Comparison of ENCODE assay signal across 27 cellular contexts in the genomic region with DNA sequence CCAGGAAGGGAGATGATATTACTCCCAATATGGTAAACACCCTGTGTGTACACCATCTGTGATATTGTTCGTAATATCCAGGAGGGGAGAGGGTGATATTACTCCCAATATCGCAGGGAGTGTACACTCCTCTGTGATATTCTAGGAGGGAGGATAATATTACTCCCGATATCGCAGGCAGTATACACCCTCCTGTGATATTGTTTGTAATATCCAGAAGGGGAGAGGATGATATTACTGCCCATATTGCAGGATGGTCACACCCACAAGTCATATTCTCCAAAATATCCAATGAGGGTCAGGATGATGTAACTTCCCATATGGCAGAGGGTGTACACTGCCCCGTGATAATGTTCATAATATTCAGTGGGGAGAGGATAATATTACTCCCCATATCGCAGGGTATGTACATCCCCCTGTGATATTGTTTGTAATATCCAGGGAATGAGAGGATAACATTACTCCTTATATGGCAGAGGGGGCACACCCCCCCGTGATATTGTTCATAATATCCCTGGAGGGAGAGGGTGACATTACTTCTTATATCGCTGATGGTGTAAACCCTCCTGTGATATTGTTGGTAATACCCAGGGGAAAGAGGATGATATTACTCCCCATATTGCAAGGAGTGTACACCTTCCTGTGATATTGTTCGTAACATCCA. TPM values are rescaled to one million over a fixed set of nuclear protein-coding genes. Genes with fewer than 3 reads are reported as not detected.
A peak's percentile ranks its signal among the peaks of the same experiment; 100 is the strongest.
DNase-seq lines count a peak whose midpoint lies in the region; ATAC-seq, FAIRE-seq and TF ChIP-seq lines count a peak whose summit lies in the region.
"Had no signal": no experiment of that assay in that cellular context is flagged by ENCODE, and none has a peak within 500 bp of the region (broad histone marks: within the 10 kb centered on the region; RNA-seq: fewer than 3 reads in every experiment).

No MANE protein-coding gene starts in this region.

- TF ChIP-seq CTCF in A549 (IDR thresholded peaks at IDR 0.05): no peak

- H2AK5ac ChIP-seq in mesenchymal stem cell (ENCODE audit: low read length, severe bottlenecking): no peak overlapping the region

- no peak overlapping the region for H4K8ac ChIP-seq in mesenchymal stem cell (ENCODE audit: low read length)

- H4K91ac ChIP-seq in mesenchymal stem cell (ENCODE audit: low read length): no peak overlapping the region

- no peak overlapping the region for H3K4me3 ChIP-seq in A549
- H3K4me3 ChIP-seq in SK-N-MC: peak overlapping the region; percentile 10; the same call in 1 of the 2 replicates
- no peak overlapping the region for H3K4me3 ChIP-seq in mesenchymal stem cell (ENCODE audit: insufficient read depth in 1 of 2, low read depth in 1 of 2, low read length in 2 of 2)
- H3K4me3 ChIP-seq: BLaER1 treated with 17β-estradiol and CSF1 and Interleukin-3, amounts not matched to agents 10 nM and 100 nM; GM23338 had no signal

- TF ChIP-seq RAD21 in A549 (conservative IDR thresholded peaks at IDR 0.05 in 1 of 2, IDR thresholded peaks at IDR 0.05 in 1 of 2): no peak

- H3K27me3 ChIP-seq in mesenchymal stem cell (ENCODE audit: control insufficient read depth in 1 of 2, insufficient read depth in 1 of 2, low read length in 2 of 2): peaks cover 7 to 74% of the 10 kb centered on the region in 2 experiments
- H3K27me3 ChIP-seq: BLaER1 treated with 17β-estradiol and CSF1 and Interleukin-3, amounts not matched to agents 10 nM and 100 nM had no signal

- no peak overlapping the region for H2BK5ac ChIP-seq in mesenchymal stem cell (ENCODE audit: low read depth, low read length, poor library complexity, severe bottlenecking)

- no peak overlapping the region for H2BK15ac ChIP-seq in mesenchymal stem cell (ENCODE audit: low read depth, poor library complexity, severe bottlenecking)

- H3K18ac ChIP-seq in mesenchymal stem cell (ENCODE audit: low read depth in 1 of 2, low read length in 2 of 2): no peak overlapping the region

- no peak for TF ChIP-seq EP300 in A549 (IDR thresholded peaks at IDR 0.05)

- H3K36me3 ChIP-seq in SK-N-MC (ENCODE audit: insufficient read depth, low read length) (no peaks in the 10 kb centered on the region), mesenchymal stem cell (ENCODE audit: control insufficient read depth in 1 of 2, insufficient read depth in 2 of 2, low read depth in 1 of 2, low read length in 2 of 2) (no peaks in the 10 kb centered on the region)
- H3K36me3 ChIP-seq: BE2C; BLaER1 treated with 17β-estradiol and CSF1 and Interleukin-3, amounts not matched to agents 10 nM and 100 nM had no signal

- ATAC-seq in A549: peak in 1 of 2 experiments; percentile 19; a peak in 1 of 6 replicates
- ATAC-seq: GM23338, HCT116 had no signal

- H2BK120ac ChIP-seq in mesenchymal stem cell (ENCODE audit: low read depth, low read length): no peak overlapping the region

- H3K9ac ChIP-seq in SK-N-MC (ENCODE audit: insufficient read length) (no peak overlapping the region), mesenchymal stem cell (ENCODE audit: low read length) (no peak overlapping the region)
- H3K9ac ChIP-seq: BLaER1 treated with 17β-estradiol and CSF1 and Interleukin-3, amounts not matched to agents 10 nM and 100 nM had no signal

- no peak overlapping the region for H2BK12ac ChIP-seq in mesenchymal stem cell (ENCODE audit: low read length in 2 of 2)

- no peak overlapping the region for H2AFZ ChIP-seq in mesenchymal stem cell (ENCODE audit: low read depth, low read length)
- H2AFZ ChIP-seq: GM23338 had no signal

- H3K23ac ChIP-seq in mesenchymal stem cell (ENCODE audit: low read length in 2 of 2): no peak overlapping the region

- FAIRE-seq in A549 (lab: Jason Lieb, UNC): no peak
- FAIRE-seq: A204.1, D721Med, GM12891, GM18507 had no signal

- H3K4me1 ChIP-seq in A549: no peaks in the 10 kb centered on the region
- no peaks in the 10 kb centered on the region for H3K4me1 ChIP-seq in mesenchymal stem cell (ENCODE audit: control insufficient read depth, insufficient read depth, low read depth, low read length)
- H3K4me1 ChIP-seq: BE2C had no signal

- 57% methylated on average over 9 of the region's 9 CpGs for WGBS in A549 (ENCODE audit: missing lambda C conversion rate)
- 83% methylated on average over 5 of the region's 9 CpGs for WGBS in mesenchymal stem cell

- H3K27ac ChIP-seq in A549: no peak overlapping the region
- no peak overlapping the region for H3K27ac ChIP-seq in SK-N-MC
- H3K27ac ChIP-seq in mesenchymal stem cell (ENCODE audit: low read length, poor library complexity, severe bottlenecking): no peak overlapping the region
- H3K27ac ChIP-seq: 22Rv1; BLaER1 treated with 17β-estradiol and CSF1 and Interleukin-3, amounts not matched to agents 10 nM and 100 nM had no signal

- POLR2A ChIA-PET in A549 (lab: Yijun Ruan, JAX): no interaction called here

- DNase-seq in NCI-H2171 treated with DMSO at 0.1 percent for 48 hours (lab: John Stamatoyannopoulos, UW): peak; percentile 11
- DNase-seq in NCI-H2171 (lab: John Stamatoyannopoulos, UW): no peak
- no peak for DNase-seq in A549 (ENCODE audit: low read depth in 1 of 2, low spot score in 1 of 2)
- DNase-seq in NCI-H69 (lab: John Stamatoyannopoulos, UW): peak; percentile 62
- no peak for DNase-seq in SK-N-MC (ENCODE audit: low read depth, low spot score)
- no peak for DNase-seq in NCI-H2029 treated with DMSO at 0.1 percent for 48 hours (lab: John Stamatoyannopoulos, UW)
- DNase-seq in DMS 273 treated with DMSO at 0.1 percent for 48 hours (lab: John Stamatoyannopoulos, UW): no peak
- DNase-seq in mesenchymal stem cell: no peak
- DNase-seq: ACHN; AML-193; BE2C; CD4-positive, alpha-beta T cell; CD8-positive, alpha-beta memory T cell; DMS53; DMS79 treated with DMSO at 0.1 percent for 48 hours; GF-D8; H9; HFFc6 had no signal

- TF ChIP-seq POLR2A in A549 (IDR thresholded peaks at IDR 0.05; ENCODE audit: low read length): no peak

- H3K9me3 ChIP-seq in A549 (no peaks in the 10 kb centered on the region), SK-N-MC (ENCODE audit: low read depth, low read length) (no peaks in the 10 kb centered on the region), mesenchymal stem cell (ENCODE audit: control insufficient read depth, low read length) (no peaks in the 10 kb centered on the region)
- H3K9me3 ChIP-seq: BE2C had no signal

- H3K14ac ChIP-seq in mesenchymal stem cell (ENCODE audit: low read length in 2 of 2): no peak overlapping the region

- CTCF ChIA-PET in A549 (lab: Yijun Ruan, JAX): no interaction called here

- H3K4me2 ChIP-seq in A549: peak overlapping the region; percentile 36; the same call in 2 of the 3 replicates
- no peak overlapping the region for H3K4me2 ChIP-seq in mesenchymal stem cell (ENCODE audit: low read length, poor library complexity, severe bottlenecking)
- H3K4me2 ChIP-seq: BLaER1 treated with 17β-estradiol and CSF1 and Interleukin-3, amounts not matched to agents 10 nM and 100 nM; GM23338 had no signal

- H3K4ac ChIP-seq in mesenchymal stem cell (ENCODE audit: low read depth in 1 of 2, low read length in 2 of 2): no peak overlapping the region

- no peaks in the 10 kb centered on the region for H3K79me1 ChIP-seq in mesenchymal stem cell (replicated peaks; ENCODE audit: low read length, poor library complexity, severe bottlenecking)

TF ChIP-seq in A549, 52 proteins besides CTCF, POLR2A, EP300 and RAD21 (continues in another document):
- TF ChIP-seq CEBPB (IDR thresholded peaks at IDR 0.05): no peak
- TF ChIP-seq JUNB (IDR thresholded peaks at IDR 0.05): no peak
- TF ChIP-seq, protein P1, sequence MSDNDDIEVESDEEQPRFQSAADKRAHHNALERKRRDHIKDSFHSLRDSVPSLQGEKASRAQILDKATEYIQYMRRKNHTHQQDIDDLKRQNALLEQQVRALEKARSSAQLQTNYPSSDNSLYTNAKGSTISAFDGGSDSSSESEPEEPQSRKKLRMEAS (IDR thresholded peaks at IDR 0.05): no peak
- TF ChIP-seq EHMT2 (IDR thresholded peaks at IDR 0.05; ENCODE audit: low read depth): no peak
- no peak for TF ChIP-seq GATA3 (IDR thresholded peaks at IDR 0.05; ENCODE audit: borderline replicate concordance)
- no peak for TF ChIP-seq TFCP2L1 (CRISPR knock-in tag; IDR thresholded peaks at IDR 0.05)
- no peak for TF ChIP-seq CHD4 (IDR thresholded peaks at IDR 0.05; ENCODE audit: borderline replicate concordance)

RNA-seq across cellular contexts. Expression of gene AZGP1, which starts 17.1 kb away (rescaled TPM):
- polyA plus RNA-seq in A549 (2011; rRNA removed) (0.13 and 0.48 TPM in 2 replicates), A549 (2017; fragmentation: RNase III; extraction: RNeasy Plus Mini Kit Qiagen cat#74134 plus additional on column Dnase treatment) (0.07 TPM in 1 of 3 replicates, not detected in the others)
- polyA plus RNA-seq in A549 (2012; cell fraction: cytosol; rRNA removed): 0.07 and 0.09 TPM in 2 replicates
- polyA plus RNA-seq in A549 (2012; cell fraction: nucleus; rRNA removed): not detected in 2 replicates
- not detected in 2 replicates for polyA minus RNA-seq in A549 (2011; rRNA and poly(A)+ RNA removed)
- not detected for polyA plus RNA-seq in mesenchymal stem cell (2013, experiment 1 of 2)
- not detected for polyA plus RNA-seq in mesenchymal stem cell (2013, experiment 2 of 2)
- polyA plus RNA-seq: CD14-positive monocyte; CD8-positive, alpha-beta memory T cell had no signal

RNA-seq across cellular contexts. Expression of gene GJC3, which starts 29.3 kb away (rescaled TPM):
- polyA plus RNA-seq in A549 (2011; rRNA removed): 0.30 and 0.36 TPM in 2 replicates
- polyA plus RNA-seq in A549 (2012; cell fraction: cytosol; rRNA removed): 0.09 TPM in 2 replicates
- polyA plus RNA-seq in A549 (2012; cell fraction: nucleus; rRNA removed): 0.10 TPM in 1 of 2 replicates, not detected in the other
- polyA plus RNA-seq in A549 (2017; fragmentation: RNase III; extraction: RNeasy Plus Mini Kit Qiagen cat#74134 plus additional on column Dnase treatment): 0.10 to 0.20 TPM in 2 of 3 replicates, not detected in the other
- 0.21 TPM in 1 of 2 replicates, not detected in the other for polyA minus RNA-seq in A549 (2011; rRNA and poly(A)+ RNA removed)
- not detected for polyA plus RNA-seq in mesenchymal stem cell (2013, experiment 1 of 2)
- polyA plus RNA-seq in mesenchymal stem cell (2013, experiment 2 of 2): not detected
- polyA plus RNA-seq: CD14-positive monocyte; CD8-positive, alpha-beta memory T cell had no signal

RNA-seq across cellular contexts. Expression of gene TRIM4, which starts 39.4 kb away (rescaled TPM):
- polyA plus RNA-seq in A549 (2011; rRNA removed): 33.8 and 34.3 TPM in 2 replicates
- polyA plus RNA-seq in A549 (2012; cell fraction: cytosol; rRNA removed): 9.0 and 10.9 TPM in 2 replicates
- polyA plus RNA-seq in A549 (2012; cell fraction: nucleus; rRNA removed): 10.2 and 11.8 TPM in 2 replicates
- polyA plus RNA-seq in A549 (2017; fragmentation: RNase III; extraction: RNeasy Plus Mini Kit Qiagen cat#74134 plus additional on column Dnase treatment): 25.6 to 26.5 TPM (median 25.9 TPM) in 3 replicates
- polyA minus RNA-seq in A549 (2011; rRNA and poly(A)+ RNA removed): 14.2 and 14.7 TPM in 2 replicates
- not detected for polyA plus RNA-seq in mesenchymal stem cell (2013, experiment 1 of 2)
- polyA plus RNA-seq in mesenchymal stem cell (2013, experiment 2 of 2): not detected

RNA-seq across cellular contexts. Expression of gene ZKSCAN1, which starts 56.7 kb away (rescaled TPM):
- polyA plus RNA-seq in A549 (2011; rRNA removed) (23.9 and 25.7 TPM in 2 replicates), A549 (2017; fragmentation: RNase III; extraction: RNeasy Plus Mini Kit Qiagen cat#74134 plus additional on column Dnase treatment) (11.4 to 11.9 TPM (median 11.4 TPM) in 3 replicates)
- polyA plus RNA-seq in A549 (2012; cell fraction: cytosol; rRNA removed): 5.3 and 5.7 TPM in 2 replicates
- 6.7 and 10.9 TPM in 2 replicates for polyA plus RNA-seq in A549 (2012; cell fraction: nucleus; rRNA removed)
- 75.7 and 130 TPM in 2 replicates for polyA minus RNA-seq in A549 (2011; rRNA and poly(A)+ RNA removed)
- polyA plus RNA-seq in mesenchymal stem cell (2013, experiment 1 of 2): 18.7 TPM
- 18.2 TPM for polyA plus RNA-seq in mesenchymal stem cell (2013, experiment 2 of 2)

Comparison
In these comparisons a context has a peak if more than half of its experiments do, and no peak if none do; other contexts are left out.
1. DNase-seq: peak in NCI-H2171 treated with DMSO at 0.1 percent for 48 hours (single experiment) and NCI-H69 (single experiment); none in NCI-H2171 (single experiment), A549 (0 of 2), SK-N-MC (single experiment), NCI-H2029 treated with DMSO at 0.1 percent for 48 hours (single experiment), DMS 273 treated with DMSO at 0.1 percent for 48 hours (single experiment) and mesenchymal stem cell (single experiment).